Comparison of ENCODE assay signal across 1 cellular context in the genomic region with DNA sequence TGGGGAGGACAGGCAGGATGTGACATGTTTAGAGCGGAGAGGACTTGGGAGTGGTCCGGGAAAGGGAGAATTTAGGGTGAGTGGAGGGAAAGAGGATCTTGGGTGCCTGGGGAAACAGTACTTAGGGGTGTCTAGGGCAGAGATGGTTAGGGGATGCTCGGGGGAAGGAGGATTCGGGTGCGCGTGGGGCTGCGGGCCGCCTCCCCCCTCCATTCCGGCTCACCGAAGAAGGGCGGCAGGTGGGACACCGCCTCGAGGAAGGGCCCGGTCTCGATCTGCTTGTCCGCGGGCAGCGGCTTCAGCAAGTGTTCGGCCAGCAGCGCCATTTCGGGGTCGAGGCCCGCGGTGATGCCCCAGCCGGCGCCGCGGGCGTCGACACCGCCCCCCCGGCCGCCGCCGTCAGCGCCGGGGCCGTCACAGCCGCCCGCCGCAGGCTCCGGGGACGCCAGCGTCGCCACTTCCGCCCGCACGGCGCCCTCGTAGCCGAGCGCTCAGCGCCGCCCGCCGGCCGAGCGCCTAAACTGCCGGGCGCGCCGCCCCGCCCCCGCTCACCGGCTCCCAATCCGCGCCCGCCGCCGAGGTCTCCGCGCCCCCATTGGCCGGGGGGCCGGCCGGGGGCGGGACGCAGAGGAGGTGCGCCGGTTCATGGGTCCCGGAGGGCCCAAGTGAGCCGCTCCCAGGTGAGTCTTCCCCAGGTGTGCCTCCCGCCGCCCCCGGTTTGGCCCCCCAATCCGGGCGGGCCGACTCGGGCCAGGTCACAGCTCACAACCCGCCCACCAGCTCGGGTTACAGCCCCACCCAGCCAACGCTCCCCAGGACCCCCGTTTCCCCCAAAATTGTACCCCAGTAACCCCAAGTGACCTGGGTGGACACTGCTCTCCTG.
TF ChIP-seq lines count a peak whose summit lies in the region.

A gene with protein sequence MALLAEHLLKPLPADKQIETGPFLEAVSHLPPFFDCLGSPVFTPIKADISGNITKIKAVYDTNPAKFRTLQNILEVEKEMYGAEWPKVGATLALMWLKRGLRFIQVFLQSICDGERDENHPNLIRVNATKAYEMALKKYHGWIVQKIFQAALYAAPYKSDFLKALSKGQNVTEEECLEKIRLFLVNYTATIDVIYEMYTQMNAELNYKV (minus strand): TSS at position 493 of the 883 bp plus-strand sequence. CDS start 167 bp downstream, at position 326.

TF ChIP-seq in K562, 482 proteins besides CTCF, POLR2A, EP300 and RAD21 (continued from another document and continues in another):
- TF ChIP-seq, protein P1, sequence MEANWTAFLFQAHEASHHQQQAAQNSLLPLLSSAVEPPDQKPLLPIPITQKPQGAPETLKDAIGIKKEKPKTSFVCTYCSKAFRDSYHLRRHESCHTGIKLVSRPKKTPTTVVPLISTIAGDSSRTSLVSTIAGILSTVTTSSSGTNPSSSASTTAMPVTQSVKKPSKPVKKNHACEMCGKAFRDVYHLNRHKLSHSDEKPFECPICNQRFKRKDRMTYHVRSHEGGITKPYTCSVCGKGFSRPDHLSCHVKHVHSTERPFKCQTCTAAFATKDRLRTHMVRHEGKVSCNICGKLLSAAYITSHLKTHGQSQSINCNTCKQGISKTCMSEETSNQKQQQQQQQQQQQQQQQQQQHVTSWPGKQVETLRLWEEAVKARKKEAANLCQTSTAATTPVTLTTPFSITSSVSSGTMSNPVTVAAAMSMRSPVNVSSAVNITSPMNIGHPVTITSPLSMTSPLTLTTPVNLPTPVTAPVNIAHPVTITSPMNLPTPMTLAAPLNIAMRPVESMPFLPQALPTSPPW (CRISPR knock-in tag; IDR thresholded peaks at IDR 0.05): peak; percentile 98
- no peak for TF ChIP-seq TCF7L2 (IDR thresholded peaks at IDR 0.05; ENCODE audit: low read depth, low read length)
- TF ChIP-seq, protein P2, sequence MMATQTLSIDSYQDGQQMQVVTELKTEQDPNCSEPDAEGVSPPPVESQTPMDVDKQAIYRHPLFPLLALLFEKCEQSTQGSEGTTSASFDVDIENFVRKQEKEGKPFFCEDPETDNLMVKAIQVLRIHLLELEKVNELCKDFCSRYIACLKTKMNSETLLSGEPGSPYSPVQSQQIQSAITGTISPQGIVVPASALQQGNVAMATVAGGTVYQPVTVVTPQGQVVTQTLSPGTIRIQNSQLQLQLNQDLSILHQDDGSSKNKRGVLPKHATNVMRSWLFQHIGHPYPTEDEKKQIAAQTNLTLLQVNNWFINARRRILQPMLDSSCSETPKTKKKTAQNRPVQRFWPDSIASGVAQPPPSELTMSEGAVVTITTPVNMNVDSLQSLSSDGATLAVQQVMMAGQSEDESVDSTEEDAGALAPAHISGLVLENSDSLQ (IDR thresholded peaks at IDR 0.05): no peak
- TF ChIP-seq, protein P3, sequence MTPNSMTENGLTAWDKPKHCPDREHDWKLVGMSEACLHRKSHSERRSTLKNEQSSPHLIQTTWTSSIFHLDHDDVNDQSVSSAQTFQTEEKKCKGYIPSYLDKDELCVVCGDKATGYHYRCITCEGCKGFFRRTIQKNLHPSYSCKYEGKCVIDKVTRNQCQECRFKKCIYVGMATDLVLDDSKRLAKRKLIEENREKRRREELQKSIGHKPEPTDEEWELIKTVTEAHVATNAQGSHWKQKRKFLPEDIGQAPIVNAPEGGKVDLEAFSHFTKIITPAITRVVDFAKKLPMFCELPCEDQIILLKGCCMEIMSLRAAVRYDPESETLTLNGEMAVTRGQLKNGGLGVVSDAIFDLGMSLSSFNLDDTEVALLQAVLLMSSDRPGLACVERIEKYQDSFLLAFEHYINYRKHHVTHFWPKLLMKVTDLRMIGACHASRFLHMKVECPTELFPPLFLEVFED (CRISPR knock-in tag; conservative IDR thresholded peaks at IDR 0.05): 0 out of 2 replicates have a peak, but pooled peaks have one; percentile 24
- no peak for TF ChIP-seq EP400 (IDR thresholded peaks at IDR 0.05)
- TF ChIP-seq, protein P4, sequence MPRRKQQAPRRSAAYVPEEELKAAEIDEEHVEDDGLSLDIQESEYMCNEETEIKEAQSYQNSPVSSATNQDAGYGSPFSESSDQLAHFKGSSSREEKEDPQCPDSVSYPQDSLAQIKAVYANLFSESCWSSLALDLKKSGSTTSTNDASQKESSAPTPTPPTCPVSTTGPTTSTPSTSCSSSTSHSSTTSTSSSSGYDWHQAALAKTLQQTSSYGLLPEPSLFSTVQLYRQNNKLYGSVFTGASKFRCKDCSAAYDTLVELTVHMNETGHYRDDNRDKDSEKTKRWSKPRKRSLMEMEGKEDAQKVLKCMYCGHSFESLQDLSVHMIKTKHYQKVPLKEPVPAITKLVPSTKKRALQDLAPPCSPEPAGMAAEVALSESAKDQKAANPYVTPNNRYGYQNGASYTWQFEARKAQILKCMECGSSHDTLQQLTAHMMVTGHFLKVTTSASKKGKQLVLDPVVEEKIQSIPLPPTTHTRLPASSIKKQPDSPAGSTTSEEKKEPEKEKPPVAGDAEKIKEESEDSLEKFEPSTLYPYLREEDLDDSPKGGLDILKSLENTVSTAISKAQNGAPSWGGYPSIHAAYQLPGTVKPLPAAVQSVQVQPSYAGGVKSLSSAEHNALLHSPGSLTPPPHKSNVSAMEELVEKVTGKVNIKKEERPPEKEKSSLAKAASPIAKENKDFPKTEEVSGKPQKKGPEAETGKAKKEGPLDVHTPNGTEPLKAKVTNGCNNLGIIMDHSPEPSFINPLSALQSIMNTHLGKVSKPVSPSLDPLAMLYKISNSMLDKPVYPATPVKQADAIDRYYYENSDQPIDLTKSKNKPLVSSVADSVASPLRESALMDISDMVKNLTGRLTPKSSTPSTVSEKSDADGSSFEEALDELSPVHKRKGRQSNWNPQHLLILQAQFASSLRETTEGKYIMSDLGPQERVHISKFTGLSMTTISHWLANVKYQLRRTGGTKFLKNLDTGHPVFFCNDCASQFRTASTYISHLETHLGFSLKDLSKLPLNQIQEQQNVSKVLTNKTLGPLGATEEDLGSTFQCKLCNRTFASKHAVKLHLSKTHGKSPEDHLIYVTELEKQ (CRISPR knock-in tag; IDR thresholded peaks at IDR 0.05): no peak
- TF ChIP-seq PTBP1 (IDR thresholded peaks at IDR 0.05; ENCODE audit: low read depth, low read length): no peak
- no peak for TF ChIP-seq MECOM (CRISPR knock-in tag; IDR thresholded peaks at IDR 0.05)
- TF ChIP-seq, protein P5, sequence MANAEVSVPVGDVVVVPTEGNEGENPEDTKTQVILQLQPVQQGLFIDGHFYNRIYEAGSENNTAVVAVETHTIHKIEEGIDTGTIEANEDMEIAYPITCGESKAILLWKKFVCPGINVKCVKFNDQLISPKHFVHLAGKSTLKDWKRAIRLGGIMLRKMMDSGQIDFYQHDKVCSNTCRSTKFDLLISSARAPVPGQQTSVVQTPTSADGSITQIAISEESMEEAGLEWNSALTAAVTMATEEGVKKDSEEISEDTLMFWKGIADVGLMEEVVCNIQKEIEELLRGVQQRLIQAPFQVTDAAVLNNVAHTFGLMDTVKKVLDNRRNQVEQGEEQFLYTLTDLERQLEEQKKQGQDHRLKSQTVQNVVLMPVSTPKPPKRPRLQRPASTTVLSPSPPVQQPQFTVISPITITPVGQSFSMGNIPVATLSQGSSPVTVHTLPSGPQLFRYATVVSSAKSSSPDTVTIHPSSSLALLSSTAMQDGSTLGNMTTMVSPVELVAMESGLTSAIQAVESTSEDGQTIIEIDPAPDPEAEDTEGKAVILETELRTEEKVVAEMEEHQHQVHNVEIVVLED (CRISPR knock-in tag; IDR thresholded peaks at IDR 0.05): peak; percentile 95
- TF ChIP-seq, protein P6, sequence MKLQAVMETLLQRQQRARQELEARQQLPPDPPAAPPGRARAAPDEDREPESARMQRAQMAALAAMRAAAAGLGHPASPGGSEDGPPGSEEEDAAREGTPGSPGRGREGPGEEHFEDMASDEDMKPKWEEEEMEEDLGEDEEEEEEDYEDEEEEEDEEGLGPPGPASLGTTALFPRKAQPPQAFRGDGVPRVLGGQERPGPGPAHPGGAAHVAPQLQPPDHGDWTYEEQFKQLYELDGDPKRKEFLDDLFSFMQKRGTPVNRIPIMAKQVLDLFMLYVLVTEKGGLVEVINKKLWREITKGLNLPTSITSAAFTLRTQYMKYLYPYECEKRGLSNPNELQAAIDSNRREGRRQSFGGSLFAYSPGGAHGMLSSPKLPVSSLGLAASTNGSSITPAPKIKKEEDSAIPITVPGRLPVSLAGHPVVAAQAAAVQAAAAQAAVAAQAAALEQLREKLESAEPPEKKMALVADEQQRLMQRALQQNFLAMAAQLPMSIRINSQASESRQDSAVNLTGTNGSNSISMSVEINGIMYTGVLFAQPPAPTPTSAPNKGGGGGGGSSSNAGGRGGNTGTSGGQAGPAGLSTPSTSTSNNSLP (IDR thresholded peaks at IDR 0.05; ENCODE audit: borderline replicate concordance, low read depth, low read length): no peak
- peak; percentile 18 to 29; a peak in 1 of 4 replicates for TF ChIP-seq SIX5 (IDR thresholded peaks at IDR 0.05; ENCODE audit: borderline replicate concordance in 1 of 2, insufficient read depth in 1 of 2, low read depth in 1 of 2, low read length in 2 of 2)
- TF ChIP-seq ZZZ3 (IDR thresholded peaks at IDR 0.05): no peak
- no peak for TF ChIP-seq ZNF146 (CRISPR knock-in tag; IDR thresholded peaks at IDR 0.05; ENCODE audit: unreplicated experiment)
- TF ChIP-seq DACH1 (IDR thresholded peaks at IDR 0.05; ENCODE audit: partially characterized antibody): no peak
- TF ChIP-seq NFE2L1 (tag; IDR thresholded peaks at IDR 0.05; ENCODE audit: borderline replicate concordance, low read depth): no peak
- TF ChIP-seq SREBF2 (CRISPR knock-in tag; IDR thresholded peaks at IDR 0.05): no peak
- peak; percentile 83; the same call in 1 of the 2 replicates for TF ChIP-seq ELF2 (CRISPR knock-in tag; IDR thresholded peaks at IDR 0.05)
- peak; percentile 98 for TF ChIP-seq ELF1 (tag; IDR thresholded peaks at IDR 0.05)
- TF ChIP-seq SPI1 (IDR thresholded peaks at IDR 0.05; ENCODE audit: borderline replicate concordance, low read depth, low read length): peak; percentile 71; the same call in 1 of the 2 replicates
- peak in 1 of 2 experiments; percentile 21; a peak in 1 of 4 replicates for TF ChIP-seq TEAD1 (CRISPR knock-in tag; IDR thresholded peaks at IDR 0.05)
- peak in 1 of 2 experiments; percentile 13; a peak in 1 of 4 replicates for TF ChIP-seq RCOR1 (IDR thresholded peaks at IDR 0.05; ENCODE audit: borderline replicate concordance in 1 of 2, low read depth in 2 of 2, low read length in 2 of 2)
- TF ChIP-seq POLR2AphosphoS2 (IDR thresholded peaks at IDR 0.05; ENCODE audit: low read length): no peak
- no peak for TF ChIP-seq HMG20B (CRISPR knock-in tag; IDR thresholded peaks at IDR 0.05)
- TF ChIP-seq, protein P7, sequence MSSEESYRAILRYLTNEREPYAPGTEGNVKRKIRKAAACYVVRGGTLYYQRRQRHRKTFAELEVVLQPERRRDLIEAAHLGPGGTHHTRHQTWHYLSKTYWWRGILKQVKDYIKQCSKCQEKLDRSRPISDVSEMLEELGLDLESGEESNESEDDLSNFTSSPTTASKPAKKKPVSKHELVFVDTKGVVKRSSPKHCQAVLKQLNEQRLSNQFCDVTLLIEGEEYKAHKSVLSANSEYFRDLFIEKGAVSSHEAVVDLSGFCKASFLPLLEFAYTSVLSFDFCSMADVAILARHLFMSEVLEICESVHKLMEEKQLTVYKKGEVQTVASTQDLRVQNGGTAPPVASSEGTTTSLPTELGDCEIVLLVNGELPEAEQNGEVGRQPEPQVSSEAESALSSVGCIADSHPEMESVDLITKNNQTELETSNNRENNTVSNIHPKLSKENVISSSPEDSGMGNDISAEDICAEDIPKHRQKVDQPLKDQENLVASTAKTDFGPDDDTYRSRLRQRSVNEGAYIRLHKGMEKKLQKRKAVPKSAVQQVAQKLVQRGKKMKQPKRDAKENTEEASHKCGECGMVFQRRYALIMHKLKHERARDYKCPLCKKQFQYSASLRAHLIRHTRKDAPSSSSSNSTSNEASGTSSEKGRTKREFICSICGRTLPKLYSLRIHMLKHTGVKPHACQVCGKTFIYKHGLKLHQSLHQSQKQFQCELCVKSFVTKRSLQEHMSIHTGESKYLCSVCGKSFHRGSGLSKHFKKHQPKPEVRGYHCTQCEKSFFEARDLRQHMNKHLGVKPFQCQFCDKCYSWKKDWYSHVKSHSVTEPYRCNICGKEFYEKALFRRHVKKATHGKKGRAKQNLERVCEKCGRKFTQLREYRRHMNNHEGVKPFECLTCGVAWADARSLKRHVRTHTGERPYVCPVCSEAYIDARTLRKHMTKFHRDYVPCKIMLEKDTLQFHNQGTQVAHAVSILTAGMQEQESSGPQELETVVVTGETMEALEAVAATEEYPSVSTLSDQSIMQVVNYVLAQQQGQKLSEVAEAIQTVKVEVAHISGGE (CRISPR knock-in tag; IDR thresholded peaks at IDR 0.05): peak in 2 of 3 experiments; percentile 43 to 84; a peak in 3 of 6 replicates
- no peak for TF ChIP-seq C11orf30 (IDR thresholded peaks at IDR 0.05; ENCODE audit: low read depth)
- TF ChIP-seq, protein P8, sequence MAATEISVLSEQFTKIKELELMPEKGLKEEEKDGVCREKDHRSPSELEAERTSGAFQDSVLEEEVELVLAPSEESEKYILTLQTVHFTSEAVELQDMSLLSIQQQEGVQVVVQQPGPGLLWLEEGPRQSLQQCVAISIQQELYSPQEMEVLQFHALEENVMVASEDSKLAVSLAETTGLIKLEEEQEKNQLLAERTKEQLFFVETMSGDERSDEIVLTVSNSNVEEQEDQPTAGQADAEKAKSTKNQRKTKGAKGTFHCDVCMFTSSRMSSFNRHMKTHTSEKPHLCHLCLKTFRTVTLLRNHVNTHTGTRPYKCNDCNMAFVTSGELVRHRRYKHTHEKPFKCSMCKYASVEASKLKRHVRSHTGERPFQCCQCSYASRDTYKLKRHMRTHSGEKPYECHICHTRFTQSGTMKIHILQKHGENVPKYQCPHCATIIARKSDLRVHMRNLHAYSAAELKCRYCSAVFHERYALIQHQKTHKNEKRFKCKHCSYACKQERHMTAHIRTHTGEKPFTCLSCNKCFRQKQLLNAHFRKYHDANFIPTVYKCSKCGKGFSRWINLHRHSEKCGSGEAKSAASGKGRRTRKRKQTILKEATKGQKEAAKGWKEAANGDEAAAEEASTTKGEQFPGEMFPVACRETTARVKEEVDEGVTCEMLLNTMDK (IDR thresholded peaks at IDR 0.05; ENCODE audit: borderline replicate concordance, insufficient read depth, low read depth, low read length, poor library complexity, severe bottlenecking): peak; percentile 85
- TF ChIP-seq SIN3B (IDR thresholded peaks at IDR 0.05; ENCODE audit: low read depth): peak; percentile 69
- TF ChIP-seq CCNT2 (IDR thresholded peaks at IDR 0.05; ENCODE audit: borderline replicate concordance, extremely low read depth, insufficient read length, low read depth, low read length): peak; percentile 81
- TF ChIP-seq ZSCAN29 (IDR thresholded peaks at IDR 0.05): no peak
- TF ChIP-seq HMGN3 (IDR thresholded peaks at IDR 0.05; ENCODE audit: borderline replicate concordance, extremely low read depth, insufficient read length, low read depth, low read length): peak; percentile 66
- TF ChIP-seq KLF16 (IDR thresholded peaks at IDR 0.05): no peak
- TF ChIP-seq SNIP1 (IDR thresholded peaks at IDR 0.05; ENCODE audit: low read depth): no peak
- TF ChIP-seq, protein P9, sequence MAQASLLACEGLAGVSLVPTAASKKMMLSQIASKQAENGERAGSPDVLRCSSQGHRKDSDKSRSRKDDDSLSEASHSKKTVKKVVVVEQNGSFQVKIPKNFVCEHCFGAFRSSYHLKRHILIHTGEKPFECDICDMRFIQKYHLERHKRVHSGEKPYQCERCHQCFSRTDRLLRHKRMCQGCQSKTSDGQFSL (CRISPR knock-in tag; IDR thresholded peaks at IDR 0.05): peak; percentile 45; the same call in 1 of the 2 replicates
- TF ChIP-seq, protein P9 (tag; IDR thresholded peaks at IDR 0.05): no peak
- TF ChIP-seq ZNF134 (CRISPR knock-in tag; conservative IDR thresholded peaks at IDR 0.05): no peak
- TF ChIP-seq CCAR2 (IDR thresholded peaks at IDR 0.05; ENCODE audit: low read depth, low read length): no peak
